In the genomic region with DNA sequence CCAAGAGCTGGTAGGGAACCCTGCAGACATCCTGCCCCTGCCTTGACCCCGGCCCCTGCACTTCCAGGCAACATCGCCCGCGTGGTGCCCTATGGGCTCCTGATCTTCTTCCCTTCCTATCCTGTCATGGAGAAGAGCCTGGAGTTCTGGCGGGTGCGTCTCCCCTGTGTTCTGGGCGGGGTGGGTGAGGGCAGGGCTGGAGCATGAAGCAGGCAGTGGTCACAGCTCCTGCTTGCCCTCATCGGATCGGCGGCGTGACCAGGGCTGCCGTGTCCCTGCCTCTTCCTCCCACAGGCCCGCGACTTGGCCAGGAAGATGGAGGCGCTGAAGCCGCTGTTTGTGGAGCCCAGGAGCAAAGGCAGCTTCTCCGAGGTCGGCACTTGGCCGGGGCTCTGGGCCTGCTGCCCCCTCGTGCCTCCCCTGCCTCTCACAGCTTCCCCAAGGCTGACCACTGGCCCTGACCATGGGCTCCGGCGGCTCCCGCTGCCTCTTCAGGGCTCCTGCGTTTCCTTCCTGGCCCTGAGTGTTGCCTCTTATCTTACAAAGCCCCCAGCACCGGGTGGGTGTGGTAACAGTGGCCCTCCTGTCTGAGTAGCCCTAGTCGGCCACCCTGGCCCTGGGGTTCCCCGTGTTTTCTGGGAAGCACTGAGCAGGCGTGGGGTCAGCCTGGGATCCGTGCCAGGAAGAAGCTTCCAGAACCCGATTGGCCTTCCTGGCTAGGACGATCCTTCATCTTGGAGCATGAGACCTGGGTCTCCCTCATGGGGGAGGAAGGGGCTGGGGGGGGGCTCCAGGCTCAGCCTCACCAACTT, we compare ENCODE assay signal across 13 cellular contexts. TPM values are rescaled to one million over a fixed set of nuclear protein-coding genes. Genes with fewer than 3 reads are reported as not detected.
A peak's percentile ranks its signal among the peaks of the same experiment; 100 is the strongest.
DNase-seq lines count a peak whose midpoint lies in the region; ATAC-seq and TF ChIP-seq lines count a peak whose summit lies in the region.
"Had no signal": no experiment of that assay in that cellular context is flagged by ENCODE, and none has a peak within 500 bp of the region (broad histone marks: within the 10 kb centered on the region; RNA-seq: fewer than 3 reads in every experiment).

No MANE protein-coding gene starts in this region.

- H3K9ac ChIP-seq in liver (ENCODE audit: low read depth in 1 of 2, low read length in 2 of 2): no peak overlapping the region

- no peak overlapping the region for H3K4me3 ChIP-seq in liver (ENCODE audit: low read depth in 1 of 3, low read length in 3 of 3)
- no peak overlapping the region for H3K4me3 ChIP-seq in upper lobe of left lung

- no peaks in the 10 kb centered on the region for H3K27me3 Mint-ChIP-seq in activated CD4-positive, alpha-beta T cell treated with anti-CD3 and anti-CD28 coated beads, Interleukin-2, amount 10 ng/mL, durations not matched to agents 7 days and 5 days
- no peaks in the 10 kb centered on the region for H3K27me3 Mint-ChIP-seq in activated CD4-positive, alpha-beta T cell treated with anti-CD3 and anti-CD28 coated beads, Interleukin-2, amount 10 ng/mL, durations not matched to agents 24 days and 14 days

- peak overlapping the region; percentile 85 to 93 for H3K27ac ChIP-seq in liver (ENCODE audit: low read depth in 1 of 2, low read length in 2 of 2)
- peak overlapping the region; percentile 90 to 96 (median 91) for H3K27ac ChIP-seq in upper lobe of left lung

- no peak overlapping the region for H3K4me3 Mint-ChIP-seq in activated CD4-positive, alpha-beta T cell treated with anti-CD3 and anti-CD28 coated beads, Interleukin-2, amount 10 ng/mL, durations not matched to agents 7 days and 5 days
- no peak overlapping the region for H3K4me3 Mint-ChIP-seq in activated CD4-positive, alpha-beta T cell treated with anti-CD3 and anti-CD28 coated beads, Interleukin-2, amount 10 ng/mL, durations not matched to agents 24 days and 14 days

- H3K27me3 ChIP-seq in liver (ENCODE audit: control insufficient read depth in 4 of 4, insufficient read depth in 4 of 4, low read length in 3 of 4) (no peaks in the 10 kb centered on the region), upper lobe of left lung (no peaks in the 10 kb centered on the region)

- TF ChIP-seq RAD21 in liver (IDR thresholded peaks at IDR 0.05): no peak

- TF ChIP-seq POLR2A in upper lobe of left lung (IDR thresholded peaks at IDR 0.05): no peak

- no peaks in the 10 kb centered on the region for H3K9me3 Mint-ChIP-seq in activated CD4-positive, alpha-beta T cell treated with anti-CD3 and anti-CD28 coated beads, Interleukin-2, amount 10 ng/mL, durations not matched to agents 7 days and 5 days
- H3K9me3 Mint-ChIP-seq in activated CD4-positive, alpha-beta T cell treated with anti-CD3 and anti-CD28 coated beads, Interleukin-2, amount 10 ng/mL, durations not matched to agents 24 days and 14 days: no peaks in the 10 kb centered on the region

- H3K9me3 ChIP-seq in liver (ENCODE audit: control insufficient read depth in 4 of 4, low read length in 3 of 4): no peaks in the 10 kb centered on the region
- no peaks in the 10 kb centered on the region for H3K9me3 ChIP-seq in upper lobe of left lung

- H3K4me1 ChIP-seq in liver (ENCODE audit: control insufficient read depth in 4 of 4, insufficient read depth in 4 of 4, low read length in 3 of 4): peaks cover 0 to 5% (median 2%) of the 10 kb centered on the region in 4 donors
- peaks cover 51 to 63% (median 56%) of the 10 kb centered on the region in 4 donors for H3K4me1 ChIP-seq in upper lobe of left lung

- H3K27ac Mint-ChIP-seq in activated CD4-positive, alpha-beta T cell treated with anti-CD3 and anti-CD28 coated beads, Interleukin-2, amount 10 ng/mL, durations not matched to agents 7 days and 5 days: peak overlapping the region; percentile 62
- no peak overlapping the region for H3K27ac Mint-ChIP-seq in activated CD4-positive, alpha-beta T cell treated with anti-CD3 and anti-CD28 coated beads, Interleukin-2, amount 10 ng/mL, durations not matched to agents 24 days and 14 days

- TF ChIP-seq CTCF in liver (IDR thresholded peaks at IDR 0.05; ENCODE audit: low read depth, low read length, missing input control) (no peak), upper lobe of left lung (IDR thresholded peaks at IDR 0.05) (no peak)

- no peak for DNase-seq in activated CD4-positive, alpha-beta T cell treated with anti-CD3 and anti-CD28 coated beads, Interleukin-2, amount 10 ng/mL, durations not matched to agents 7 days and 5 days
- DNase-seq in activated CD4-positive, alpha-beta T cell treated with anti-CD3 and anti-CD28 coated beads, Interleukin-2, amount 10 ng/mL, durations not matched to agents 24 days and 14 days: no peak
- peak in 1 of 2 donors; percentile 78 for DNase-seq in upper lobe of left lung
- DNase-seq: amygdala; effector CD4-positive, alpha-beta T cell; NCI-H1092; NCI-H510A treated with DMSO at 0.1 percent for 48 hours; posterior cingulate gyrus; SHP77 treated with DMSO at 0.1 percent for 48 hours; stimulated activated CD4-positive, alpha-beta T cell treated with anti-CD3 and anti-CD28 coated beads, Interleukin-4, amount 100 ng/mL, for 4 hours had no signal

- peaks cover 12% of the 10 kb centered on the region for H3K36me3 Mint-ChIP-seq in activated CD4-positive, alpha-beta T cell treated with anti-CD3 and anti-CD28 coated beads, Interleukin-2, amount 10 ng/mL, durations not matched to agents 7 days and 5 days (ENCODE audit: low read depth)
- H3K36me3 Mint-ChIP-seq in activated CD4-positive, alpha-beta T cell treated with anti-CD3 and anti-CD28 coated beads, Interleukin-2, amount 10 ng/mL, durations not matched to agents 24 days and 14 days (ENCODE audit: low read depth): peaks cover 12% of the 10 kb centered on the region

- CTCF ChIA-PET in activated CD4-positive, alpha-beta T cell treated with anti-CD3 and anti-CD28 coated beads, Interleukin-2, amount 10 ng/mL, durations not matched to agents 7 days and 5 days (lab: Charles Lee): interaction anchor here (1.2 to 1.5 kb wide), 2 partner anchors 9 to 292 kb away, joined by 3 to 4 read pairs; a partner anchor contains a TSS

- intact Hi-C loops in activated CD4-positive, alpha-beta T cell treated with anti-CD3 and anti-CD28 coated beads, Interleukin-2, amount 10 ng/mL, durations not matched to agents 24 days and 14 days (cut with micrococcal nuclease): no loop called here

- ATAC-seq in upper lobe of left lung (ENCODE audit: low FRiP score in 2 of 2) (no peak), HG03469 (IDR thresholded peaks at IDR 0.05; ENCODE audit: unreplicated experiment) (no peak), HG03139 (IDR thresholded peaks at IDR 0.05; ENCODE audit: unreplicated experiment) (no peak)

- peak in 2 of 4 donors; percentile 14 to 34 for TF ChIP-seq EP300 in upper lobe of left lung (IDR thresholded peaks at IDR 0.05)

- H3K4me1 Mint-ChIP-seq in activated CD4-positive, alpha-beta T cell treated with anti-CD3 and anti-CD28 coated beads, Interleukin-2, amount 10 ng/mL, durations not matched to agents 7 days and 5 days: peaks cover 3% of the 10 kb centered on the region
- peaks cover 5% of the 10 kb centered on the region for H3K4me1 Mint-ChIP-seq in activated CD4-positive, alpha-beta T cell treated with anti-CD3 and anti-CD28 coated beads, Interleukin-2, amount 10 ng/mL, durations not matched to agents 24 days and 14 days

- H3K36me3 ChIP-seq in liver (ENCODE audit: control insufficient read depth in 4 of 4, insufficient read depth in 3 of 4, low read depth in 1 of 4, low read length in 3 of 4) (peaks cover 0 to 3% (median 0%) of the 10 kb centered on the region in 4 donors), upper lobe of left lung (peaks cover 0 to 9% (median 0%) of the 10 kb centered on the region in 4 donors)

- POLR2A ChIA-PET in activated CD4-positive, alpha-beta T cell treated with anti-CD3 and anti-CD28 coated beads, Interleukin-2, amount 10 ng/mL, durations not matched to agents 7 days and 5 days (lab: Charles Lee): no interaction called here

- 85% methylated on average over 31 of the region's 31 CpGs for WGBS in liver
- WGBS in upper lobe of left lung, 2 donors: 69 to 73% methylated on average over 13 to 29 of the region's 31 CpGs

RNA-seq across cellular contexts. Expression of a gene that starts 8.0 kb away (rescaled TPM):
- 1 to 10 TPM in 1 of 2 experiments, not detected in 1; 1.0 TPM for total RNA-seq in activated CD4-positive, alpha-beta T cell treated with anti-CD3 and anti-CD28 coated beads, Interleukin-2, amount 10 ng/mL, durations not matched to agents 7 days and 5 days
- not detected in 2 replicates for total RNA-seq in activated CD4-positive, alpha-beta T cell treated with anti-CD3 and anti-CD28 coated beads, Interleukin-2, amount 10 ng/mL, durations not matched to agents 24 days and 14 days
- under 1 TPM in 1 of 2 donors, not detected in 1; 0.09 TPM for total RNA-seq in liver
- under 1 TPM in 1 of 2 donors, not detected in 1; 0.73 TPM for polyA plus RNA-seq in liver
- 10 to 100 TPM; 13.8 to 34.8 (median 16.9) TPM for total RNA-seq in upper lobe of left lung

RNA-seq across cellular contexts. Expression of a gene that starts 19.3 kb away (rescaled TPM):
- total RNA-seq in activated CD4-positive, alpha-beta T cell treated with anti-CD3 and anti-CD28 coated beads, Interleukin-2, amount 10 ng/mL, durations not matched to agents 7 days and 5 days: 10 to 100 TPM; 52.7 to 64.5 TPM
- total RNA-seq in activated CD4-positive, alpha-beta T cell treated with anti-CD3 and anti-CD28 coated beads, Interleukin-2, amount 10 ng/mL, durations not matched to agents 24 days and 14 days: 63.4 and 70.4 TPM in 2 replicates
- 10 to 100 TPM; 14.2 to 21.0 TPM for total RNA-seq in liver
- 10 to 100 TPM; 20.0 to 26.9 TPM for polyA plus RNA-seq in liver
- 10 to 100 TPM; 26.8 to 56.4 (median 46.3) TPM for total RNA-seq in upper lobe of left lung

RNA-seq across cellular contexts. Expression of a gene that starts 19.4 kb away (rescaled TPM):
- 10 to 100 TPM; 37.3 to 43.3 TPM for total RNA-seq in activated CD4-positive, alpha-beta T cell treated with anti-CD3 and anti-CD28 coated beads, Interleukin-2, amount 10 ng/mL, durations not matched to agents 7 days and 5 days
- total RNA-seq in activated CD4-positive, alpha-beta T cell treated with anti-CD3 and anti-CD28 coated beads, Interleukin-2, amount 10 ng/mL, durations not matched to agents 24 days and 14 days: 37.3 and 38.1 TPM in 2 replicates
- total RNA-seq in liver: 10 to 100 TPM; 10.3 to 14.7 TPM
- 10 to 100 TPM; 26.2 to 90.5 TPM for polyA plus RNA-seq in liver
- 10 to 100 TPM; 24.8 to 70.2 (median 36.8) TPM for total RNA-seq in upper lobe of left lung

RNA-seq across cellular contexts. Expression of a gene that starts 30.3 kb away (rescaled TPM):
- total RNA-seq in activated CD4-positive, alpha-beta T cell treated with anti-CD3 and anti-CD28 coated beads, Interleukin-2, amount 10 ng/mL, durations not matched to agents 7 days and 5 days: 10 to 100 TPM; 53.3 to 58.9 TPM
- 60.7 and 64.7 TPM in 2 replicates for total RNA-seq in activated CD4-positive, alpha-beta T cell treated with anti-CD3 and anti-CD28 coated beads, Interleukin-2, amount 10 ng/mL, durations not matched to agents 24 days and 14 days
- total RNA-seq in liver (10 to 100 TPM; 10.4 to 16.9 TPM), upper lobe of left lung (10 to 100 TPM in 5 of 6 donors, 1 to 10 TPM in 1; 8.6 to 73.3 (median 32.5) TPM)
- 1 to 10 TPM; 3.7 to 4.3 TPM for polyA plus RNA-seq in liver

RNA-seq across cellular contexts. Expression of a gene that starts 35.2 kb away (rescaled TPM):
- total RNA-seq in activated CD4-positive, alpha-beta T cell treated with anti-CD3 and anti-CD28 coated beads, Interleukin-2, amount 10 ng/mL, durations not matched to agents 7 days and 5 days: 10 to 100 TPM; 49.4 to 54.4 TPM
- 9.7 and 10.7 TPM in 2 replicates for total RNA-seq in activated CD4-positive, alpha-beta T cell treated with anti-CD3 and anti-CD28 coated beads, Interleukin-2, amount 10 ng/mL, durations not matched to agents 24 days and 14 days
- total RNA-seq in liver (1 to 10 TPM in 1 of 2 donors, under 1 TPM in 1; 0.67 to 2.9 TPM), upper lobe of left lung (10 to 100 TPM in 3 of 6 donors, 1 to 10 TPM in 3; 2.1 to 16.5 (median 9.1) TPM)
- polyA plus RNA-seq in liver: 1 to 10 TPM in 1 of 2 donors, under 1 TPM in 1; 0.42 to 1.2 TPM

Comparison
In these comparisons a context has a peak if more than half of its experiments do, and no peak if none do; other contexts are left out.
1. RNA of a gene that starts 8.0 kb away (total RNA-seq): 13.8 to 34.8 TPM in upper lobe of left lung; 1.0 TPM in activated CD4-positive, alpha-beta T cell treated with anti-CD3 and anti-CD28 coated beads, Interleukin-2, amount 10 ng/mL, durations not matched to agents 7 days and 5 days, 0.09 TPM in liver and not detected in activated CD4-positive, alpha-beta T cell treated with anti-CD3 and anti-CD28 coated beads, Interleukin-2, amount 10 ng/mL, durations not matched to agents 24 days and 14 days; every median in the first group is over 4 times any median in the second.